Comparison of ENCODE assay signal across 8 cellular contexts in the genomic region with DNA sequence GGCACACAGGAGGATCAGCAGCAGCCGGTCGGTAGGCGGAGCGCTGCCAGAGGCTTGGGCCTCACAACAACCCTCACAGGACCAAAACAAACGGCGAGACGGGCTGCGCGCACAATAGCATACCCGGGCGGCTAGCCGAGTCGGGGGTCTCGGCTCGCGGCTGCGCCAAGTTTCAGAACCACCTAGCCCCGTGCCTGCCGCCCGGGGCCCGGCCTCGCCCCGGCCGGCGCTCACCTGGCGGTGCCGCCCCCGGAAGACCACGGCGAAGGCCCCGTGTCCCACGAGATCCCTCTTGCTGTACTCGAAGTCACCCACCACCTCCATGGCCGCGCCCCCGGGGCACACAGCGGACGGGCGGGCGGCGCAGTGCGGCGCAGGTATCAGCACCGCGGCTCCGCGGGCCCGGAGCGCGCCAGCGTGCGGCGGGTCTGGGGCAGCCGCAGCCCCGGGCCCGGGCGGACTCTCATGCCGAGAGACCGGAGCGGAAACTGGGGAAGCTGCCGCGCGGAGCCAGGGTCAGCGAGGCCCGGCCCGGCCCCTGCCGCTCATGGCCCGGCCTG. TPM values are rescaled to one million over a fixed set of nuclear protein-coding genes. Genes with fewer than 3 reads are reported as not detected.
DNase-seq lines count a peak whose midpoint lies in the region; ATAC-seq and TF ChIP-seq lines count a peak whose summit lies in the region.

No MANE protein-coding gene starts in this region.

- CTCF ChIA-PET in MCF 10A (lab: Yijun Ruan, JAX): interaction anchor here (1.1 kb wide), 1 partner anchor 14 kb away, joined by 3 read pairs; no protein-coding TSS in a partner anchor

- H3K36me3 Mint-ChIP-seq in MCF 10A (ENCODE audit: insufficient read depth, unreplicated experiment): no peaks in the 10 kb centered on the region

- peak; percentile 40 for TF ChIP-seq POLR2A in GM19193 (IDR thresholded peaks at IDR 0.05; ENCODE audit: extremely low read depth, insufficient read depth, insufficient read length)

- peak overlapping the region; percentile 76 for H3K4me3 Mint-ChIP-seq in MCF 10A (ENCODE audit: unreplicated experiment)

- POLR2A ChIA-PET in MCF 10A (lab: Yijun Ruan, JAX): interaction anchor here (0.5 to 1.3 kb wide), 6 partner anchors 19 to 1599 kb away, joined by 3 to 6 read pairs (median 4); no protein-coding TSS in a partner anchor

- DNase-seq in AG08396 (ENCODE audit: low spot score): peak; percentile 81
- no peak for DNase-seq in LNCaP clone FGC (ENCODE audit: low read depth)
- peak; percentile 23 for DNase-seq in T-helper 9 cell
- DNase-seq in MCF 10A (ENCODE audit: unreplicated experiment): peak; percentile 64
- DNase-seq in iPS DF 6.9 (ENCODE audit: low read depth, low spot score): no peak
- peak; percentile 22 for DNase-seq in renal cortical epithelial cell (ENCODE audit: low read depth)

- no peaks in the 10 kb centered on the region for H3K9me3 Mint-ChIP-seq in MCF 10A (ENCODE audit: unreplicated experiment)

- H3K4me3 ChIP-seq in LNCaP clone FGC (ENCODE audit: low read depth, low read length) (peak overlapping the region; percentile 77), iPS DF 6.9 (ENCODE audit: low read length) (peak overlapping the region; percentile 72)

- no peak for ATAC-seq in GM21390 (IDR thresholded peaks at IDR 0.05; ENCODE audit: unreplicated experiment)

- no CpG with 5 or more reads among the region's 68 CpGs for WGBS in iPS DF 6.9 (ENCODE audit: insufficient coverage, insufficient read length)

- no peaks in the 10 kb centered on the region for H3K4me1 ChIP-seq in iPS DF 6.9 (ENCODE audit: control insufficient read depth, insufficient read depth, low read length)

- H3K27ac Mint-ChIP-seq in MCF 10A (ENCODE audit: low read depth, unreplicated experiment): peak overlapping the region; percentile 75

- H3K36me3 ChIP-seq in iPS DF 6.9 (ENCODE audit: control insufficient read depth, insufficient read depth, low read length): no peaks in the 10 kb centered on the region

- H3K4me1 Mint-ChIP-seq in MCF 10A (ENCODE audit: insufficient read depth, unreplicated experiment): peaks cover 5% of the 10 kb centered on the region

- H3K9me3 ChIP-seq in iPS DF 6.9 (ENCODE audit: control insufficient read depth, insufficient read depth, low read length): no peaks in the 10 kb centered on the region

- H3K27ac ChIP-seq in iPS DF 6.9 (ENCODE audit: low read length): no peak overlapping the region

- intact Hi-C loops in MCF 10A (cut with micrococcal nuclease): loop anchor here (2.0 to 5.0 kb wide), 2 partner anchors 32 to 110 kb away; a partner anchor contains a TSS

- H3K27me3 Mint-ChIP-seq in MCF 10A (ENCODE audit: insufficient read depth, unreplicated experiment): no peaks in the 10 kb centered on the region

- peaks cover 7% of the 10 kb centered on the region; the same call in 1 of the 2 replicates for H3K27me3 ChIP-seq in iPS DF 6.9 (ENCODE audit: control insufficient read depth, insufficient read depth, low read length)

- peak; percentile 49 for TF ChIP-seq CTCF in LNCaP clone FGC (IDR thresholded peaks at IDR 0.05; ENCODE audit: control insufficient read depth, extremely low read depth, insufficient read depth)
- peak; percentile 1 for TF ChIP-seq CTCF in MCF 10A (IDR thresholded peaks at IDR 0.05; ENCODE audit: unreplicated experiment)

- BruUV-seq in MCF 10A (replicated peaks; lab: Mats Ljungman, UMichigan): no TSS peak

RNA-seq across cellular contexts. Expression of a gene that starts 0.6 kb away (rescaled TPM):
- total RNA-seq in MCF 10A (2022): 7.9 and 11.4 TPM in 2 replicates
- 15.3 and 18.0 TPM in 2 replicates for total RNA-seq in renal cortical epithelial cell

Comparison
In these comparisons a context has a peak if more than half of its experiments do, and no peak if none do; other contexts are left out.
1. DNase-seq: peak in AG08396 (single experiment), T-helper 9 cell (single experiment), MCF 10A (single experiment) and renal cortical epithelial cell (single experiment); none in LNCaP clone FGC (single experiment) and iPS DF 6.9 (single experiment).